In genomic region chr3:72614394-72615074, GRCh38 we compare ENCODE assay signal across 22 cellular contexts.
A peak's percentile ranks its signal among the peaks of the same experiment; 100 is the strongest.
DNase-seq lines count a peak whose midpoint lies in the region; ATAC-seq lines count a peak whose summit lies in the region.
"Had no signal": no experiment of that assay in that cellular context is flagged by ENCODE, and none has a peak within 500 bp of the region (broad histone marks: within the 10 kb centered on the region; RNA-seq: fewer than 3 reads in every experiment).

No MANE protein-coding gene starts in this region.

- H3K4me1 ChIP-seq in right cardiac atrium (ENCODE audit: control insufficient read depth, insufficient read depth, low read length), result no peaks in the 10 kb centered on the region

- peaks cover 2% of the 10 kb centered on the region for H3K9me3 ChIP-seq in right cardiac atrium (ENCODE audit: control insufficient read depth, low read length)
- H3K9me3 ChIP-seq: SJCRH30 had no signal

- H3K9me3 Mint-ChIP-seq in activated T-helper 1 cell treated with anti-CD3 and anti-CD28 coated beads, Interleukin-12 subunit alpha, Interleukin-12 subunit beta, Interleukin-2, Interleukin-4 antibody, amounts not matched to agents 30 ng/mL and 10 ng/mL and 1 ng/mL, durations not matched to agents 14 hours and 24 hours and 36 hours, result peaks cover 20% of the 10 kb centered on the region
- H3K9me3 Mint-ChIP-seq: H9 had no signal

- no peak overlapping the region for H3K4me3 ChIP-seq in right cardiac atrium (ENCODE audit: low read length)
- H3K4me3 ChIP-seq: SJCRH30 had no signal

- 55% methylated on average over 5 of the region's 5 CpGs for WGBS in right cardiac atrium

- peak overlapping the region; percentile 67 for H3K27ac Mint-ChIP-seq in activated T-helper 1 cell treated with anti-CD3 and anti-CD28 coated beads, Interleukin-12 subunit alpha, Interleukin-12 subunit beta, Interleukin-2, Interleukin-4 antibody, amounts not matched to agents 30 ng/mL and 10 ng/mL and 1 ng/mL, durations not matched to agents 14 hours and 24 hours and 36 hours
- H3K27ac Mint-ChIP-seq: activated CD8-positive, alpha-beta T cell treated with anti-CD3 and anti-CD28 coated beads for 36 hours; dendritic cell treated with granulocyte-macrophage colony-stimulating factor and Interleukin-4, amounts not matched to agents 40 ng/mL and 50 ng/mL, for 4 days; H9; memory B cell had no signal

- H3K36me3 Mint-ChIP-seq in activated T-helper 1 cell treated with anti-CD3 and anti-CD28 coated beads, Interleukin-12 subunit alpha, Interleukin-12 subunit beta, Interleukin-2, Interleukin-4 antibody, amounts not matched to agents 30 ng/mL and 10 ng/mL and 1 ng/mL, durations not matched to agents 14 hours and 24 hours and 36 hours (ENCODE audit: low read depth), result no peaks in the 10 kb centered on the region

- DNase-seq in left ventricle myocardium superior, result no peak
- no peak for DNase-seq in right cardiac atrium
- DNase-seq in NOMO-1 (lab: John Stamatoyannopoulos, UW; ENCODE audit: unreplicated experiment in 2 of 2), result peak; percentile 74 to 89
- DNase-seq in activated T-helper 1 cell treated with anti-CD3 and anti-CD28 coated beads, Interleukin-12 subunit alpha, Interleukin-12 subunit beta, Interleukin-2, Interleukin-4 antibody, amounts not matched to agents 30 ng/mL and 10 ng/mL and 1 ng/mL, durations not matched to agents 14 hours and 24 hours and 36 hours (ENCODE audit: low spot score), result no peak
- DNase-seq in cerebellar nuclear complex (lab: John Stamatoyannopoulos, UW), result no peak
- DNase-seq in NCI-H187 treated with DMSO at 0.1 percent for 48 hours (lab: John Stamatoyannopoulos, UW), result no peak
- DNase-seq: activated CD8-positive, alpha-beta T cell treated with anti-CD3 and anti-CD28 coated beads for 36 hours; activated naive CD4-positive, alpha-beta T cell treated with Interleukin-2 at 50 U/mL for 16 hours; amygdala; H9; IMR-90; NCI-H2029; NCI-H226; NCI-H82; nucleus accumbens; SJCRH30; trophoblast cell had no signal

- no peak overlapping the region for H3K4me3 Mint-ChIP-seq in activated T-helper 1 cell treated with anti-CD3 and anti-CD28 coated beads, Interleukin-12 subunit alpha, Interleukin-12 subunit beta, Interleukin-2, Interleukin-4 antibody, amounts not matched to agents 30 ng/mL and 10 ng/mL and 1 ng/mL, durations not matched to agents 14 hours and 24 hours and 36 hours
- H3K4me3 Mint-ChIP-seq: activated CD8-positive, alpha-beta T cell treated with anti-CD3 and anti-CD28 coated beads for 36 hours; dendritic cell treated with granulocyte-macrophage colony-stimulating factor and Interleukin-4, amounts not matched to agents 40 ng/mL and 50 ng/mL, for 4 days; H9; memory B cell had no signal

- peaks cover 17% of the 10 kb centered on the region for H3K4me1 Mint-ChIP-seq in activated T-helper 1 cell treated with anti-CD3 and anti-CD28 coated beads, Interleukin-12 subunit alpha, Interleukin-12 subunit beta, Interleukin-2, Interleukin-4 antibody, amounts not matched to agents 30 ng/mL and 10 ng/mL and 1 ng/mL, durations not matched to agents 14 hours and 24 hours and 36 hours (ENCODE audit: low read depth)
- H3K4me1 Mint-ChIP-seq: memory B cell had no signal

- intact Hi-C loops in left ventricle myocardium superior (cut with micrococcal nuclease), result no loop called here
- intact Hi-C loops in right cardiac atrium (cut with DNase I), result no loop called here
- intact Hi-C loops in activated T-helper 1 cell treated with anti-CD3 and anti-CD28 coated beads, Interleukin-12 subunit alpha, Interleukin-12 subunit beta, Interleukin-2, Interleukin-4 antibody, amounts not matched to agents 30 ng/mL and 10 ng/mL and 1 ng/mL, durations not matched to agents 14 hours and 24 hours and 36 hours (cut with micrococcal nuclease), result no loop called here

- no peaks in the 10 kb centered on the region for H3K27me3 ChIP-seq in right cardiac atrium (ENCODE audit: control insufficient read depth, insufficient read depth)
- H3K27me3 ChIP-seq: SJCRH30 had no signal

- ATAC-seq in left ventricle myocardium superior (peak; percentile 52), right cardiac atrium (no peak), HG02885 (IDR thresholded peaks at IDR 0.05; ENCODE audit: poor library complexity, unreplicated experiment) (no peak), GM18870 (IDR thresholded peaks at IDR 0.05; ENCODE audit: unreplicated experiment) (no peak)
- ATAC-seq: activated CD8-positive, alpha-beta T cell treated with anti-CD3 and anti-CD28 coated beads for 36 hours; Panc1 had no signal

- no peak overlapping the region for H3K27ac ChIP-seq in right cardiac atrium (ENCODE audit: low read length)
- H3K27ac ChIP-seq: SJCRH30 had no signal

- H3K27me3 Mint-ChIP-seq in activated T-helper 1 cell treated with anti-CD3 and anti-CD28 coated beads, Interleukin-12 subunit alpha, Interleukin-12 subunit beta, Interleukin-2, Interleukin-4 antibody, amounts not matched to agents 30 ng/mL and 10 ng/mL and 1 ng/mL, durations not matched to agents 14 hours and 24 hours and 36 hours (ENCODE audit: insufficient read depth), result no peaks in the 10 kb centered on the region
- H3K27me3 Mint-ChIP-seq: activated CD8-positive, alpha-beta T cell treated with anti-CD3 and anti-CD28 coated beads for 36 hours had no signal

Comparison
In these comparisons a context has a peak if more than half of its experiments do, and no peak if none do; other contexts are left out.
1. DNase-seq: peak in NOMO-1 (2 of 2); none in left ventricle myocardium superior (single experiment), right cardiac atrium (0 of 3), activated T-helper 1 cell treated with anti-CD3 and anti-CD28 coated beads, Interleukin-12 subunit alpha, Interleukin-12 subunit beta, Interleukin-2, Interleukin-4 antibody, amounts not matched to agents 30 ng/mL and 10 ng/mL and 1 ng/mL, durations not matched to agents 14 hours and 24 hours and 36 hours (single experiment), cerebellar nuclear complex (0 of 2) and NCI-H187 treated with DMSO at 0.1 percent for 48 hours (single experiment).